11 cellular contexts compared by ENCODE assay signal in genomic region chr2:9212661-9213411, GRCh38. TPM values are rescaled to one million over a fixed set of nuclear protein-coding genes. Genes with fewer than 3 reads are reported as not detected.
DNase-seq lines count a peak whose midpoint lies in the region; ATAC-seq and TF ChIP-seq lines count a peak whose summit lies in the region.
"Had no signal": no experiment of that assay in that cellular context is flagged by ENCODE, and none has a peak within 500 bp of the region (broad histone marks: within the 10 kb centered on the region; RNA-seq: fewer than 3 reads in every experiment).

No MANE protein-coding gene starts in this region.

- H3K4me1 ChIP-seq in body of pancreas, result peaks cover 55% of the 10 kb centered on the region
- H3K4me1 ChIP-seq in left ventricle myocardium inferior, result peaks cover 85% of the 10 kb centered on the region

- H3K36me3 ChIP-seq in body of pancreas (replicated peaks in 1 of 2; ENCODE audit: insufficient read depth in 1 of 2, low read depth in 2 of 2) (no peaks in the 10 kb centered on the region), left ventricle myocardium inferior (no peaks in the 10 kb centered on the region), WERI-Rb-1 (no peaks in the 10 kb centered on the region; the same call in none of the 2 replicates)

- H3K9me3 Mint-ChIP-seq in neural crest cell, result no peaks in the 10 kb centered on the region
- no peaks in the 10 kb centered on the region for H3K9me3 Mint-ChIP-seq in activated CD8-positive, alpha-beta memory T cell treated with anti-CD3 and anti-CD28 coated beads, Interleukin-2, amount 10 ng/mL, durations not matched to agents 7 days and 5 days (ENCODE audit: low read depth)

- H3K9me3 ChIP-seq in body of pancreas (no peaks in the 10 kb centered on the region), left ventricle myocardium inferior (replicated peaks) (no peaks in the 10 kb centered on the region), WERI-Rb-1 (ENCODE audit: severe bottlenecking) (no peaks in the 10 kb centered on the region)

- ATAC-seq in body of pancreas (peak; percentile 27), HG03159 (IDR thresholded peaks at IDR 0.05; ENCODE audit: unreplicated experiment) (no peak)
- no peak for ATAC-seq in activated CD8-positive, alpha-beta memory T cell treated with anti-CD3 and anti-CD28 coated beads, Interleukin-2, amount 10 ng/mL, durations not matched to agents 7 days and 5 days

- H3K36me3 Mint-ChIP-seq in neural crest cell (ENCODE audit: low read depth), result peaks cover 15% of the 10 kb centered on the region
- H3K36me3 Mint-ChIP-seq in activated CD8-positive, alpha-beta memory T cell treated with anti-CD3 and anti-CD28 coated beads, Interleukin-2, amount 10 ng/mL, durations not matched to agents 7 days and 5 days, result no peaks in the 10 kb centered on the region

- 56 to 61% methylated on average over 19 of the region's 19 CpGs for WGBS in body of pancreas, 2 donors

- H3K4me1 Mint-ChIP-seq in neural crest cell, result peaks cover 51% of the 10 kb centered on the region
- peaks cover 1% of the 10 kb centered on the region for H3K4me1 Mint-ChIP-seq in activated CD8-positive, alpha-beta memory T cell treated with anti-CD3 and anti-CD28 coated beads, Interleukin-2, amount 10 ng/mL, durations not matched to agents 7 days and 5 days

- no peak overlapping the region for H3K4me3 ChIP-seq in body of pancreas
- peak overlapping the region; percentile 16 for H3K4me3 ChIP-seq in left ventricle myocardium inferior
- H3K4me3 ChIP-seq in WERI-Rb-1 (ENCODE audit: low read depth, low read length), result no peak overlapping the region
- H3K4me3 ChIP-seq: SK-N-MC had no signal

- no peaks in the 10 kb centered on the region for H3K27me3 ChIP-seq in body of pancreas
- no peaks in the 10 kb centered on the region for H3K27me3 ChIP-seq in left ventricle myocardium inferior (ENCODE audit: low read depth)
- H3K27me3 ChIP-seq in WERI-Rb-1 (ENCODE audit: insufficient read depth, low read depth, severe bottlenecking), result no peaks in the 10 kb centered on the region

- H3K27ac ChIP-seq in body of pancreas (peak overlapping the region; percentile 43 to 65 (median 53)), left ventricle myocardium inferior (replicated peaks) (peak overlapping the region; percentile 92), WERI-Rb-1 (no peak overlapping the region)
- H3K27ac ChIP-seq: SK-N-MC had no signal

- no peak overlapping the region for H3K4me3 Mint-ChIP-seq in neural crest cell
- no peak overlapping the region for H3K4me3 Mint-ChIP-seq in activated CD8-positive, alpha-beta memory T cell treated with anti-CD3 and anti-CD28 coated beads, Interleukin-2, amount 10 ng/mL, durations not matched to agents 7 days and 5 days

- TF ChIP-seq CTCF in body of pancreas (IDR thresholded peaks at IDR 0.05) (no peak), left ventricle myocardium inferior (IDR thresholded peaks at IDR 0.05; ENCODE audit: borderline replicate concordance) (no peak), neural crest cell (conservative IDR thresholded peaks at IDR 0.05) (no peak), WERI-Rb-1 (IDR thresholded peaks at IDR 0.05; ENCODE audit: low read depth, low read length) (no peak)

- CTCF ChIA-PET in activated CD8-positive, alpha-beta memory T cell treated with anti-CD3 and anti-CD28 coated beads, Interleukin-2, amount 10 ng/mL, durations not matched to agents 7 days and 5 days (lab: Charles Lee), result no interaction called here

- peak overlapping the region; percentile 65 for H3K27ac Mint-ChIP-seq in neural crest cell (ENCODE audit: unreplicated experiment)
- H3K27ac Mint-ChIP-seq in activated CD8-positive, alpha-beta memory T cell treated with anti-CD3 and anti-CD28 coated beads, Interleukin-2, amount 10 ng/mL, durations not matched to agents 7 days and 5 days, result no peak overlapping the region

- no peak for TF ChIP-seq POLR2A in body of pancreas (IDR thresholded peaks at IDR 0.05)

- intact Hi-C loops in body of pancreas (cut with DNase I) (no loop called here), left ventricle myocardium inferior (cut with micrococcal nuclease) (no loop called here)

- H3K27me3 Mint-ChIP-seq in neural crest cell (ENCODE audit: low read depth), result no peaks in the 10 kb centered on the region
- H3K27me3 Mint-ChIP-seq in activated CD8-positive, alpha-beta memory T cell treated with anti-CD3 and anti-CD28 coated beads, Interleukin-2, amount 10 ng/mL, durations not matched to agents 7 days and 5 days, result peaks cover 43% of the 10 kb centered on the region

- DNase-seq in body of pancreas (peak in 1 of 4 donors; percentile 22), left ventricle myocardium inferior (no peak), neural crest cell (ENCODE audit: low read depth, low spot score) (no peak), ureter (ENCODE audit: low spot score) (peak; percentile 44), OCI-M2 (lab: John Stamatoyannopoulos, UW; ENCODE audit: unreplicated experiment) (no peak), WERI-Rb-1 (no peak)
- DNase-seq in activated CD8-positive, alpha-beta memory T cell treated with anti-CD3 and anti-CD28 coated beads, Interleukin-2, amount 10 ng/mL, durations not matched to agents 7 days and 5 days, result no peak
- DNase-seq: foreskin melanocyte, NCI-H510A had no signal

RNA-seq across cellular contexts. Expression of gene ASAP2, which starts 6.2 kb away (rescaled TPM):
- total RNA-seq in body of pancreas (10 to 100 TPM; 12.5 to 23.7 TPM), left ventricle myocardium inferior (10.0 TPM), neural crest cell (48.6 and 51.8 TPM in 2 replicates), ureter (42.1 TPM)
- under 1 TPM; 0.33 to 0.44 TPM for total RNA-seq in activated CD8-positive, alpha-beta memory T cell treated with anti-CD3 and anti-CD28 coated beads, Interleukin-2, amount 10 ng/mL, durations not matched to agents 7 days and 5 days
